In genomic region chr12:98645572-98646067, GRCh38 we compare ENCODE assay signal across 8 cellular contexts. TPM values are rescaled to one million over a fixed set of nuclear protein-coding genes. Genes with fewer than 3 reads are reported as not detected.
DNase-seq lines count a peak whose midpoint lies in the region; ATAC-seq, FAIRE-seq and TF ChIP-seq lines count a peak whose summit lies in the region.

No MANE protein-coding gene starts in this region.

- peaks cover 10% of the 10 kb centered on the region for H3K36me3 Mint-ChIP-seq in stimulated activated memory B cell treated with anti-CD40 and anti-IgM and Interleukin-4, amounts not matched to agents 10 μg/mL and 1 μg/mL and 100 μg/mL, for 72 hours

- CTCF ChIA-PET in PC-9 (lab: Charles Lee) = interaction anchor here (1.1 kb wide), 1 partner anchor 52 kb away, joined by 4 read pairs; the partner anchor contains the start of gene SLC25A3

- intact Hi-C loops in PC-9 (cut with micrococcal nuclease; ENCODE audit: unreplicated experiment) = loop anchor here (1.0 to 2.0 kb wide), 3 partner anchors 52 to 221 kb away; partner anchors contain the start of gene SLC25A3
- intact Hi-C loops in kidney (cut with DNase I) = loop anchor here (10.0 kb wide), 1 partner anchor 51 kb away; the partner anchor contains the start of gene SLC25A3

- peak; percentile 6 to 38 for DNase-seq in NCI-H526 (lab: John Stamatoyannopoulos, UW)
- no peak for DNase-seq in NCI-H526 treated with DMSO at 0.1 percent for 48 hours (lab: John Stamatoyannopoulos, UW)
- peak in 1 of 2 experiments; percentile 23 for DNase-seq in PC-9
- DNase-seq in bronchial epithelial cell (ENCODE audit: low read depth) = peak; percentile 22
- no peak for DNase-seq in kidney
- no peak for DNase-seq in NCI-H226

- H3K27ac ChIP-seq in PC-9 = no peak overlapping the region
- peak overlapping the region in 1 of 2 donors; percentile 79 for H3K27ac ChIP-seq in kidney (ENCODE audit: low read depth in 2 of 2, low read length in 2 of 2)

- H2AFZ ChIP-seq in PC-9 = peak overlapping the region; percentile 94

- peak; percentile 0 for ATAC-seq in HG02642 (IDR thresholded peaks at IDR 0.05; ENCODE audit: poor library complexity, unreplicated experiment)
- no peak for ATAC-seq in stimulated activated memory B cell treated with anti-CD40 and anti-IgM and Interleukin-4, amounts not matched to agents 10 μg/mL and 1 μg/mL and 100 μg/mL, for 72 hours

- H3K36me3 ChIP-seq in PC-9 (ENCODE audit: low read depth) (no peaks in the 10 kb centered on the region), bronchial epithelial cell (ENCODE audit: control insufficient read depth, insufficient read depth, low read length) (peaks cover 2% of the 10 kb centered on the region), kidney (ENCODE audit: control insufficient read depth in 1 of 2, insufficient read depth in 2 of 2, low read length in 2 of 2) (peaks cover 7 to 8% of the 10 kb centered on the region in 2 donors)

- H3K27me3 ChIP-seq in PC-9 (ENCODE audit: insufficient read depth, low read depth) = no peaks in the 10 kb centered on the region
- no peaks in the 10 kb centered on the region for H3K27me3 ChIP-seq in bronchial epithelial cell (ENCODE audit: control insufficient read depth, insufficient read depth, low read length)

- peak overlapping the region; percentile 86 for H3K4me2 ChIP-seq in PC-9

- H3K9me3 ChIP-seq in PC-9 (ENCODE audit: insufficient read depth, low read depth) (no peaks in the 10 kb centered on the region), kidney (ENCODE audit: control insufficient read depth in 1 of 2, low read length in 2 of 2) (no peaks in the 10 kb centered on the region)

- H3K4me3 Mint-ChIP-seq in stimulated activated memory B cell treated with anti-CD40 and anti-IgM and Interleukin-4, amounts not matched to agents 10 μg/mL and 1 μg/mL and 100 μg/mL, for 72 hours = peak overlapping the region; percentile 95

- peak overlapping the region; percentile 97 for H3K27ac Mint-ChIP-seq in stimulated activated memory B cell treated with anti-CD40 and anti-IgM and Interleukin-4, amounts not matched to agents 10 μg/mL and 1 μg/mL and 100 μg/mL, for 72 hours

- H3K9ac ChIP-seq in kidney (ENCODE audit: low read length in 2 of 2) = peak overlapping the region; percentile 43 to 76

- no peaks in the 10 kb centered on the region for H3K27me3 Mint-ChIP-seq in stimulated activated memory B cell treated with anti-CD40 and anti-IgM and Interleukin-4, amounts not matched to agents 10 μg/mL and 1 μg/mL and 100 μg/mL, for 72 hours

- FAIRE-seq in bronchial epithelial cell (lab: Jason Lieb, UNC) = no peak
- FAIRE-seq in kidney (lab: Jason Lieb, UNC) = no peak

- H3K4me1 ChIP-seq in PC-9 (replicated peaks; ENCODE audit: insufficient read depth) (peaks cover 7% of the 10 kb centered on the region; the same call in 1 of the 2 replicates), kidney (ENCODE audit: control insufficient read depth in 1 of 2, insufficient read depth in 1 of 2, low read depth in 1 of 2, low read length in 2 of 2) (no peaks in the 10 kb centered on the region)

- H3K9me2 ChIP-seq in PC-9 (ENCODE audit: insufficient read depth) = no peaks in the 10 kb centered on the region

- H3K79me2 ChIP-seq in PC-9 (ENCODE audit: low read depth) = 0 out of 2 replicates have a peak, but pooled peaks cover 6% of the 10 kb centered on the region

- peak overlapping the region; percentile 85 for H3K4me3 ChIP-seq in PC-9
- H3K4me3 ChIP-seq in bronchial epithelial cell (ENCODE audit: low read depth, low read length) = peak overlapping the region; percentile 95
- peak overlapping the region; percentile 76 to 88 for H3K4me3 ChIP-seq in kidney (ENCODE audit: low read length in 2 of 2)

- POLR2A ChIA-PET in PC-9 (lab: Charles Lee; ENCODE audit: unreplicated experiment) = no interaction called here

- H3K9me3 Mint-ChIP-seq in stimulated activated memory B cell treated with anti-CD40 and anti-IgM and Interleukin-4, amounts not matched to agents 10 μg/mL and 1 μg/mL and 100 μg/mL, for 72 hours = no peaks in the 10 kb centered on the region

- H3K4me1 Mint-ChIP-seq in stimulated activated memory B cell treated with anti-CD40 and anti-IgM and Interleukin-4, amounts not matched to agents 10 μg/mL and 1 μg/mL and 100 μg/mL, for 72 hours = peaks cover 20% of the 10 kb centered on the region

- TF ChIP-seq CTCF in PC-9 (conservative IDR thresholded peaks at IDR 0.05) (no peak), bronchial epithelial cell (IDR thresholded peaks at IDR 0.05; ENCODE audit: insufficient read depth, low read length, severe bottlenecking) (no peak), kidney (IDR thresholded peaks at IDR 0.05; ENCODE audit: borderline replicate concordance, extremely low read depth, insufficient read depth) (no peak)

- H4K20me1 ChIP-seq in PC-9 (ENCODE audit: insufficient read depth) = no peaks in the 10 kb centered on the region

- TSS peak; percentile 65 for BruUV-seq in PC-9 (replicated peaks; lab: Mats Ljungman, UMichigan)

- H3F3A ChIP-seq in PC-9 (ENCODE audit: insufficient read depth, low read depth) = peaks cover 3% of the 10 kb centered on the region; the same call in 1 of the 2 replicates

RNA-seq across cellular contexts. Expression of gene APAF1, which starts 0.5 kb away (rescaled TPM):
- total RNA-seq in PC-9 (2021) (12.8 and 19.1 TPM in 2 replicates), bronchial epithelial cell (9.1 and 12.4 TPM in 2 replicates), kidney (16.1 TPM)
- polyA plus RNA-seq in kidney (ENCODE audit: insufficient read depth, low read depth, low replicate concordance) = 4.6 TPM

RNA-seq across cellular contexts. Expression of gene IKBIP, which starts 1.0 kb away (rescaled TPM):
- total RNA-seq in PC-9 (2021) (6.6 and 7.2 TPM in 2 replicates), bronchial epithelial cell (4.2 and 10.0 TPM in 2 replicates), kidney (10.9 TPM)
- 5.9 TPM for polyA plus RNA-seq in kidney (ENCODE audit: insufficient read depth, low read depth, low replicate concordance)

RNA-seq across cellular contexts. Expression of gene SLC25A3, which starts 52.1 kb away (rescaled TPM):
- total RNA-seq in PC-9 (2021) = 572 and 697 TPM in 2 replicates
- total RNA-seq in bronchial epithelial cell = 503 and 786 TPM in 2 replicates
- 418 TPM for total RNA-seq in kidney
- 684 TPM for polyA plus RNA-seq in kidney (ENCODE audit: insufficient read depth, low read depth, low replicate concordance)

Comparison
In these comparisons a context has a peak if more than half of its experiments do, and no peak if none do; other contexts are left out.
1. DNase-seq: peak in NCI-H526 (2 of 2) and bronchial epithelial cell (single experiment); none in NCI-H526 treated with DMSO at 0.1 percent for 48 hours (single experiment), kidney (single experiment) and NCI-H226 (single experiment).
2. Peak in every context shown above with its lines, with median percentiles within 50 percentile points of each other: H3K4me3 ChIP-seq.